In the genomic region with DNA sequence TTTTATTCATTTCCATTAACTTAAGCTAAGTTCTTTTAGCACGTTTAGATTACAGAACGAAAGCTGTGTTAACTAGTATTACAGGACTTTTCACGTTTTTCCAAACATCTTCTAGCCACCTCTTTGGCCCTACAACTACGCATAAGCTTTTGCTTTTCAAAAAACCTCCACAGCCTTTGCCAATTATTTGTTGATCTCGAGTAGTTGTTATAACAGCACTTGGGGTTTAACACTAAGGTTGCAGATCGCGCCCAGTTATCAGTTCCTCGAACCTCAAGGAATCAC, we compare ENCODE assay signal across 8 cellular contexts. TPM values are rescaled to one million over a fixed set of nuclear protein-coding genes. Genes with fewer than 3 reads are reported as not detected.
DNase-seq lines count a peak whose midpoint lies in the region; ATAC-seq and TF ChIP-seq lines count a peak whose summit lies in the region.

No MANE protein-coding gene starts in this region.

- no peaks in the 10 kb centered on the region for H3K27me3 ChIP-seq in SK-N-SH (ENCODE audit: insufficient read depth)
- no peaks in the 10 kb centered on the region for H3K27me3 ChIP-seq in mesendoderm (ENCODE audit: insufficient read depth, low read length, poor library complexity)
- H3K27me3 ChIP-seq in vagina = no peaks in the 10 kb centered on the region

- H3K9me3 ChIP-seq in SK-N-SH (no peaks in the 10 kb centered on the region), vagina (no peaks in the 10 kb centered on the region)

- peak overlapping the region; percentile 14 for H2BK5ac ChIP-seq in mesendoderm (ENCODE audit: low read length)

- intact Hi-C loops in vagina (cut with DNase I) = no loop called here

- POLR2A ChIA-PET in SK-N-SH (lab: Yijun Ruan, JAX) = interaction anchor here (0.9 to 2.0 kb wide), 8 partner anchors 10 to 555 kb away, joined by 3 to 16 read pairs (median 5); a partner anchor contains a TSS

- H4K20me1 ChIP-seq in SK-N-SH (ENCODE audit: insufficient read depth) = peaks cover 41% of the 10 kb centered on the region

- no peaks in the 10 kb centered on the region for H3K79me1 ChIP-seq in mesendoderm (ENCODE audit: low read length)

- H3K4ac ChIP-seq in mesendoderm (ENCODE audit: low read depth, low read length) = peak overlapping the region; percentile 56

- TF ChIP-seq CTCF in SK-N-SH (IDR thresholded peaks at IDR 0.05) = no peak
- no peak for TF ChIP-seq CTCF in coronary artery (IDR thresholded peaks at IDR 0.05)
- no peak for TF ChIP-seq CTCF in vagina (IDR thresholded peaks at IDR 0.05)

- H3K79me2 ChIP-seq in SK-N-SH (ENCODE audit: insufficient read depth) (peaks cover 49% of the 10 kb centered on the region), mesendoderm (ENCODE audit: control insufficient read depth, insufficient read depth, low read length) (peaks cover 37% of the 10 kb centered on the region)

- no peak for TF ChIP-seq EP300 in SK-N-SH (IDR thresholded peaks at IDR 0.05; ENCODE audit: borderline replicate concordance in 1 of 2, low read depth in 1 of 2, low read length in 1 of 2)

- H2BK15ac ChIP-seq in mesendoderm (replicated peaks; ENCODE audit: low read depth) = no peak overlapping the region

- H4K8ac ChIP-seq in mesendoderm (ENCODE audit: low read depth, low read length) = peak overlapping the region; percentile 94

- H3K36me3 ChIP-seq in SK-N-SH (replicated peaks in 1 of 2; ENCODE audit: control insufficient read depth in 1 of 2, insufficient read depth in 2 of 2, low read length in 1 of 2) = peaks cover 3 to 23% of the 10 kb centered on the region in 2 experiments
- H3K36me3 ChIP-seq in mesendoderm (ENCODE audit: control insufficient read depth, insufficient read depth, low read length) = no peaks in the 10 kb centered on the region
- H3K36me3 ChIP-seq in vagina = no peaks in the 10 kb centered on the region

- no peak for TF ChIP-seq POLR2A in vagina (IDR thresholded peaks at IDR 0.05)

- TF ChIP-seq RAD21 in SK-N-SH (IDR thresholded peaks at IDR 0.05; ENCODE audit: low read length) = no peak

- H2AK5ac ChIP-seq in mesendoderm (ENCODE audit: low read length) = no peak overlapping the region

- H3K4me1 ChIP-seq in SK-N-SH (ENCODE audit: control insufficient read depth in 1 of 2, insufficient read depth in 2 of 2, low read depth in 1 of 2, low read length in 1 of 2) (peaks cover 6 to 13% of the 10 kb centered on the region in 2 experiments; a peak in 3 of 4 replicates), mesendoderm (ENCODE audit: control insufficient read depth, low read depth, low read length) (no peaks in the 10 kb centered on the region), vagina (peaks cover 46% of the 10 kb centered on the region)

- H3K18ac ChIP-seq in mesendoderm (ENCODE audit: low read length) = peak overlapping the region; percentile 69

- H3K4me2 ChIP-seq in SK-N-SH = peak overlapping the region; percentile 77
- peak overlapping the region; percentile 43 for H3K4me2 ChIP-seq in mesendoderm (ENCODE audit: low read length)

- H3K9ac ChIP-seq in SK-N-SH (peak overlapping the region; percentile 99), mesendoderm (ENCODE audit: low read length) (peak overlapping the region; percentile 80)

- H3K56ac ChIP-seq in mesendoderm (ENCODE audit: low read length) = peak overlapping the region; percentile 90

- peak overlapping the region; percentile 80 to 100 for H3K4me3 ChIP-seq in SK-N-SH (ENCODE audit: low read depth in 2 of 2, low read length in 1 of 2)
- H3K4me3 ChIP-seq in coronary artery = peak overlapping the region; percentile 89
- peak overlapping the region; percentile 47 for H3K4me3 ChIP-seq in mesendoderm (ENCODE audit: low read length)
- H3K4me3 ChIP-seq in vagina = peak overlapping the region; percentile 75 to 90

- ATAC-seq in SK-N-SH treated with all-trans-retinoic acid at 6 μM for 48 hours = no peak

- H3K9me2 ChIP-seq in SK-N-SH = no peaks in the 10 kb centered on the region

- H2AFZ ChIP-seq in SK-N-SH (ENCODE audit: low read depth) = peak overlapping the region; percentile 94

- DNase-seq in SK-N-SH (no peak), coronary artery (ENCODE audit: low spot score) (no peak), mesendoderm (no peak), vagina (ENCODE audit: extremely low spot score in 2 of 2) (no peak), iPS-NIHi11 (ENCODE audit: low spot score) (no peak), SIG-M5 (lab: John Stamatoyannopoulos, UW) (no peak), ureter (ENCODE audit: low spot score) (no peak)

- CTCF ChIA-PET in SK-N-SH (lab: Yijun Ruan, JAX) = interaction anchor here (1.1 to 1.9 kb wide), 4 partner anchors 11 to 110 kb away, joined by 3 to 7 read pairs (median 6); a partner anchor contains a TSS

- WGBS in SK-N-SH (ENCODE audit: low lambda C conversion rate) = 2% methylated on average over 8 of the region's 8 CpGs
- no CpG with 5 or more reads among the region's 8 CpGs for WGBS in mesendoderm (ENCODE audit: extremely low coverage, insufficient coverage, low lambda C conversion rate)

- H4K5ac ChIP-seq in mesendoderm (ENCODE audit: low read length) = no peak overlapping the region

- peak overlapping the region; percentile 94 for H3K27ac ChIP-seq in SK-N-SH (ENCODE audit: low read depth in 2 of 2, low read length in 1 of 2)
- peak overlapping the region; percentile 84 to 95 for H3K27ac ChIP-seq in coronary artery
- peak overlapping the region; percentile 79 for H3K27ac ChIP-seq in mesendoderm (ENCODE audit: low read depth, low read length)
- H3K27ac ChIP-seq in vagina = peak overlapping the region; percentile 95

- H3F3A ChIP-seq in SK-N-SH (replicated peaks; ENCODE audit: insufficient read depth) = peaks cover 24% of the 10 kb centered on the region

- H3K23ac ChIP-seq in mesendoderm (ENCODE audit: low read length) = no peak overlapping the region

- no peak overlapping the region for H2BK120ac ChIP-seq in mesendoderm (ENCODE audit: low read depth, low read length)

TF ChIP-seq in SK-N-SH, 30 proteins besides CTCF, POLR2A, EP300 and RAD21 (continues in another document):
- TF ChIP-seq, protein P1, sequence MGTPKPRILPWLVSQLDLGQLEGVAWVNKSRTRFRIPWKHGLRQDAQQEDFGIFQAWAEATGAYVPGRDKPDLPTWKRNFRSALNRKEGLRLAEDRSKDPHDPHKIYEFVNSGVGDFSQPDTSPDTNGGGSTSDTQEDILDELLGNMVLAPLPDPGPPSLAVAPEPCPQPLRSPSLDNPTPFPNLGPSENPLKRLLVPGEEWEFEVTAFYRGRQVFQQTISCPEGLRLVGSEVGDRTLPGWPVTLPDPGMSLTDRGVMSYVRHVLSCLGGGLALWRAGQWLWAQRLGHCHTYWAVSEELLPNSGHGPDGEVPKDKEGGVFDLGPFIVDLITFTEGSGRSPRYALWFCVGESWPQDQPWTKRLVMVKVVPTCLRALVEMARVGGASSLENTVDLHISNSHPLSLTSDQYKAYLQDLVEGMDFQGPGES (IDR thresholded peaks at IDR 0.05; ENCODE audit: low read depth, low read length) = no peak
- TF ChIP-seq GATA2 (CRISPR knock-in tag; IDR thresholded peaks at IDR 0.05) (no peak), RXRA (IDR thresholded peaks at IDR 0.05; ENCODE audit: borderline replicate concordance, low read depth) (no peak), GABPA (IDR thresholded peaks at IDR 0.05; ENCODE audit: low read depth) (no peak), MXI1 (IDR thresholded peaks at IDR 0.05; ENCODE audit: low read depth, low read length) (no peak), NRF1 (IDR thresholded peaks at IDR 0.05; ENCODE audit: low read depth, low read length) (no peak), SIN3A (IDR thresholded peaks at IDR 0.05; ENCODE audit: borderline replicate concordance, low read depth, low read length) (no peak), TEAD4 (IDR thresholded peaks at IDR 0.05; ENCODE audit: borderline replicate concordance, insufficient read depth) (no peak), POLR2AphosphoS5 (IDR thresholded peaks at IDR 0.05; ENCODE audit: low read depth, low read length) (no peak)

TF ChIP-seq in SK-N-SH treated with all-trans-retinoic acid at 6 μM for 48 hours, 23 proteins besides CTCF, POLR2A, EP300 and RAD21 (continues in another document):
- TF ChIP-seq ZNF70 (CRISPR knock-in tag; IDR thresholded peaks at IDR 0.05) (no peak), ESRRG (CRISPR knock-in tag; IDR thresholded peaks at IDR 0.05) (no peak), TOX (CRISPR knock-in tag; IDR thresholded peaks at IDR 0.05; ENCODE audit: borderline replicate concordance) (no peak), ISL1 (CRISPR knock-in tag; IDR thresholded peaks at IDR 0.05) (no peak)
- TF ChIP-seq, protein P2, sequence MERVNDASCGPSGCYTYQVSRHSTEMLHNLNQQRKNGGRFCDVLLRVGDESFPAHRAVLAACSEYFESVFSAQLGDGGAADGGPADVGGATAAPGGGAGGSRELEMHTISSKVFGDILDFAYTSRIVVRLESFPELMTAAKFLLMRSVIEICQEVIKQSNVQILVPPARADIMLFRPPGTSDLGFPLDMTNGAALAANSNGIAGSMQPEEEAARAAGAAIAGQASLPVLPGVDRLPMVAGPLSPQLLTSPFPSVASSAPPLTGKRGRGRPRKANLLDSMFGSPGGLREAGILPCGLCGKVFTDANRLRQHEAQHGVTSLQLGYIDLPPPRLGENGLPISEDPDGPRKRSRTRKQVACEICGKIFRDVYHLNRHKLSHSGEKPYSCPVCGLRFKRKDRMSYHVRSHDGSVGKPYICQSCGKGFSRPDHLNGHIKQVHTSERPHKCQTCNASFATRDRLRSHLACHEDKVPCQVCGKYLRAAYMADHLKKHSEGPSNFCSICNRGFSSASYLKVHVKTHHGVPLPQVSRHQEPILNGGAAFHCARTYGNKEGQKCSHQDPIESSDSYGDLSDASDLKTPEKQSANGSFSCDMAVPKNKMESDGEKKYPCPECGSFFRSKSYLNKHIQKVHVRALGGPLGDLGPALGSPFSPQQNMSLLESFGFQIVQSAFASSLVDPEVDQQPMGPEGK (CRISPR knock-in tag; IDR thresholded peaks at IDR 0.05; ENCODE audit: borderline replicate concordance) = no peak

RNA-seq across cellular contexts. Expression of a gene that starts 0.5 kb away (rescaled TPM):
- polyA plus RNA-seq in SK-N-SH (2012; rRNA removed) = 14.0 and 15.5 TPM in 2 replicates
- 12.8 and 18.0 TPM in 2 replicates for polyA plus RNA-seq in SK-N-SH (2012; cell fraction: cytosol; rRNA removed)
- 34.4 and 60.7 TPM in 2 replicates for polyA plus RNA-seq in SK-N-SH (2012; cell fraction: nucleus; rRNA removed)
- polyA plus RNA-seq in mesendoderm (2013, experiment 1 of 2) = 131 TPM
- polyA plus RNA-seq in mesendoderm (2013, experiment 2 of 2) = 129 TPM
- total RNA-seq in vagina (58.2 TPM), ureter (128 TPM)

RNA-seq across cellular contexts. Expression of a gene that starts 31.0 kb away (rescaled TPM):
- 18.6 and 23.6 TPM in 2 replicates for polyA plus RNA-seq in SK-N-SH (2012; rRNA removed)
- polyA plus RNA-seq in SK-N-SH (2012; cell fraction: cytosol; rRNA removed) = 9.3 and 13.0 TPM in 2 replicates
- 39.8 and 41.3 TPM in 2 replicates for polyA plus RNA-seq in SK-N-SH (2012; cell fraction: nucleus; rRNA removed)
- 4.1 TPM for polyA plus RNA-seq in mesendoderm (2013, experiment 1 of 2)
- polyA plus RNA-seq in mesendoderm (2013, experiment 2 of 2) = 4.2 TPM
- 19.2 TPM for total RNA-seq in vagina
- 16.9 TPM for total RNA-seq in ureter
